In the genomic region with DNA sequence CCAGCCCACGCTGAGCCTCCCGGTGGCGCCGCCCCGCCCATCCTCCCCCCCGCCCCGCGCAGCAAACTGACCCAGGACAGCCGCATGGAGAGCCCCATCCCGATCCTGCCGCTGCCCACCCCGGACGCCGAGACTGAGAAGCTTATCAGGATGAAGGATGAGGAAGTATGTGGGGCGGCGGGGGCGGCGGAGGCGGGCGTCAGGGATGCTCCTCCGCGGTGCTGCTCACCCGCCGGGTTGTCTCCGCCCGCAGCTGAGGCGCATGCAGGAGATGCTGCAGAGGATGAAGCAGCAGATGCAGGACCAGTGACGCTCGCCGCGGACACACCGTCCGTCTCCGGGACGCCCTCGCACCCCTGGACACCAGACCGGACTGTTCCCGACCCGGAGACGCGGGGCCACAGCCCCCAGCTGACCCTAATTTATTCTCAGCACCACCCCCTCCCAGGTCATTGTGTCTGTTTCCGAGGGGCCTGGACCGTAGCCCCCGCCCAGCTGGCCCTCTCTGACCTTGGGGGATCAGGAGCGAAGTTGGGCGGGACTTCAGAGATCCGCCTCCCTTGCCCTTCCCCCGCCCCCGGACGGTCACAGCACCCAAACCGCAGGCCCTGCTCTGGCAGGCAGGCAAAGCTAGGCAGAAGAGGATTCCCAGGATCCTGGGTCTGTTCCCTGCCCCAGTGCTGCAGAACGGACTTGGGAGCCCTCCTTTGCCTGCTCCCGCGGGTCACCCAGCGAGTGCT, we compare ENCODE assay signal across 15 cellular contexts. TPM values are rescaled to one million over a fixed set of nuclear protein-coding genes. Genes with fewer than 3 reads are reported as not detected.
DNase-seq lines count a peak whose midpoint lies in the region; ATAC-seq and TF ChIP-seq lines count a peak whose summit lies in the region.
"Had no signal": no experiment of that assay in that cellular context is flagged by ENCODE, and none has a peak within 500 bp of the region (broad histone marks: within the 10 kb centered on the region; RNA-seq: fewer than 3 reads in every experiment).

No MANE protein-coding gene starts in this region.

- BruUV-seq in HCT116 (replicated peaks; lab: Mats Ljungman, UMichigan): no TSS peak

- no CpG with 5 or more reads among the region's 55 CpGs for WGBS in mesendoderm (ENCODE audit: extremely low coverage, insufficient coverage, low lambda C conversion rate)

- H3K79me2 ChIP-seq in HCT116 (ENCODE audit: insufficient read depth, low read length): no peaks in the 10 kb centered on the region
- no peaks in the 10 kb centered on the region for H3K79me2 ChIP-seq in mesendoderm (ENCODE audit: control insufficient read depth, insufficient read depth, low read length)

- POLR2A ChIA-PET in HCT116 (lab: Charles Lee): no interaction called here

- H2BK120ac ChIP-seq in mesendoderm (ENCODE audit: low read depth, low read length): no peak overlapping the region

- peaks cover 17 to 30% of the 10 kb centered on the region in 2 experiments for H3K4me1 ChIP-seq in HCT116 (ENCODE audit: control insufficient read depth in 1 of 2, insufficient read depth in 2 of 2, low read length in 2 of 2)
- peaks cover 9% of the 10 kb centered on the region for H3K4me1 ChIP-seq in mesendoderm (ENCODE audit: control insufficient read depth, low read depth, low read length)

- H3K56ac ChIP-seq in mesendoderm (ENCODE audit: low read length): no peak overlapping the region

- no peak overlapping the region for H3K18ac ChIP-seq in mesendoderm (ENCODE audit: low read length)

- no peak overlapping the region for H3K4ac ChIP-seq in mesendoderm (ENCODE audit: low read depth, low read length)

- no peak overlapping the region for H2BK5ac ChIP-seq in mesendoderm (ENCODE audit: low read length)

- DNase-seq in HCT116 (ENCODE audit: low read depth, low spot score): no peak
- DNase-seq in ecto neural progenitor cell (ENCODE audit: low spot score): peak; percentile 68
- DNase-seq in mesendoderm: no peak
- DNase-seq in sciatic nerve (ENCODE audit: low spot score): no peak
- DNase-seq in HK-2 (ENCODE audit: unreplicated experiment): no peak
- DNase-seq: activated CD8-positive, alpha-beta T cell treated with anti-CD3 and anti-CD28 coated beads, Interleukin-2, amount 10 ng/mL, durations not matched to agents 7 days and 5 days; colonic mucosa; DMS 273 treated with DMSO at 0.1 percent for 48 hours; left lung; naive B cell; NCI-H2227 treated with DMSO at 0.1 percent for 48 hours; testis had no signal

- ATAC-seq in HCT116: no peak
- no peak for ATAC-seq in sciatic nerve
- no peak for ATAC-seq in HG02759 (IDR thresholded peaks at IDR 0.05; ENCODE audit: unreplicated experiment)

- no peaks in the 10 kb centered on the region for H4K20me1 ChIP-seq in HCT116 (ENCODE audit: insufficient read depth)

- no peak for TF ChIP-seq CTCF in HCT116 (IDR thresholded peaks at IDR 0.05 in 2 of 3, conservative IDR thresholded peaks at IDR 0.05 in 1 of 3; ENCODE audit: borderline replicate concordance in 1 of 3, insufficient read depth in 1 of 3, low read depth in 2 of 3, low read length in 2 of 3)

- no peaks in the 10 kb centered on the region for H3K9me3 ChIP-seq in HCT116 (ENCODE audit: control insufficient read depth in 1 of 2, insufficient read depth in 1 of 2, low read depth in 1 of 2, low read length in 2 of 2)
- H3K9me3 ChIP-seq: ascending aorta, colonic mucosa, left lung, testis had no signal

- H2AK5ac ChIP-seq in mesendoderm (ENCODE audit: low read length): no peak overlapping the region

- H2AFZ ChIP-seq in HCT116 (ENCODE audit: low read depth, low read length, poor library complexity, severe bottlenecking): no peak overlapping the region

- H3K4me3 ChIP-seq in HCT116 (replicated peaks in 1 of 2; ENCODE audit: low read depth in 1 of 2, low read length in 2 of 2): no peak overlapping the region
- H3K4me3 ChIP-seq in mesendoderm (ENCODE audit: low read length): no peak overlapping the region
- H3K4me3 ChIP-seq: ascending aorta had no signal

- H3K27me3 ChIP-seq in HCT116 (ENCODE audit: insufficient read depth, low read length) (no peaks in the 10 kb centered on the region), mesendoderm (ENCODE audit: insufficient read depth, low read length, poor library complexity) (peaks cover 30% of the 10 kb centered on the region)
- H3K27me3 ChIP-seq: ascending aorta, testis had no signal

- intact Hi-C loops in HCT116 (cut with micrococcal nuclease): no loop called here
- intact Hi-C loops in sciatic nerve (cut with DNase I): no loop called here

- no peak for TF ChIP-seq RAD21 in HCT116 (IDR thresholded peaks at IDR 0.05; ENCODE audit: low read depth)

- no peak overlapping the region for H3K23ac ChIP-seq in mesendoderm (ENCODE audit: low read length)

- H3K36me3 ChIP-seq in HCT116 (ENCODE audit: control insufficient read depth in 1 of 2, insufficient read depth in 2 of 2, low read length in 2 of 2) (no peaks in the 10 kb centered on the region; a peak in 1 of 4 replicates), mesendoderm (ENCODE audit: control insufficient read depth, insufficient read depth, low read length) (no peaks in the 10 kb centered on the region)
- H3K36me3 ChIP-seq: colonic mucosa had no signal

- RAD21 ChIA-PET in HCT116 (lab: Charles Lee; ENCODE audit: low non-redundant PET in 1 of 2, low total read pairs in 2 of 2, uncharacterized antibody in 2 of 2, unreplicated experiment in 2 of 2): no interaction called here

- H3K9me2 ChIP-seq in HCT116 (ENCODE audit: insufficient read depth): no peaks in the 10 kb centered on the region

- peak overlapping the region; percentile 40; the same call in 1 of the 2 replicates for H3K27ac ChIP-seq in HCT116 (ENCODE audit: low read depth, low read length)
- H3K27ac ChIP-seq in mesendoderm (ENCODE audit: low read depth, low read length): no peak overlapping the region
- H3K27ac ChIP-seq: ascending aorta, colonic mucosa, left lung, testis had no signal

- H3K9ac ChIP-seq in HCT116 (ENCODE audit: low read length) (no peak overlapping the region), mesendoderm (ENCODE audit: low read length) (peak overlapping the region; percentile 45)

- H3K4me2 ChIP-seq in HCT116 (ENCODE audit: low read length) (peak overlapping the region; percentile 73), mesendoderm (ENCODE audit: low read length) (peak overlapping the region; percentile 17)

- CTCF ChIA-PET in HCT116 (lab: Charles Lee): no interaction called here

- TF ChIP-seq POLR2A in HCT116 (IDR thresholded peaks at IDR 0.05; ENCODE audit: borderline replicate concordance, extremely low read depth, insufficient read depth, insufficient read length): no peak

- no peak overlapping the region for H4K5ac ChIP-seq in mesendoderm (ENCODE audit: low read length)

- no peaks in the 10 kb centered on the region for H3K79me1 ChIP-seq in mesendoderm (ENCODE audit: low read length)

- no peak overlapping the region for H2BK15ac ChIP-seq in mesendoderm (replicated peaks; ENCODE audit: low read depth)

- no peak overlapping the region for H4K8ac ChIP-seq in mesendoderm (ENCODE audit: low read depth, low read length)

TF ChIP-seq in HCT116, 20 proteins besides CTCF, POLR2A, EP300 and RAD21 (continues in another document):
- no peak for TF ChIP-seq CBX3 (IDR thresholded peaks at IDR 0.05; ENCODE audit: low read depth)
- no peak for TF ChIP-seq EGR1 (IDR thresholded peaks at IDR 0.05; ENCODE audit: low read depth)
- TF ChIP-seq, protein P1, sequence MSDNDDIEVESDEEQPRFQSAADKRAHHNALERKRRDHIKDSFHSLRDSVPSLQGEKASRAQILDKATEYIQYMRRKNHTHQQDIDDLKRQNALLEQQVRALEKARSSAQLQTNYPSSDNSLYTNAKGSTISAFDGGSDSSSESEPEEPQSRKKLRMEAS (IDR thresholded peaks at IDR 0.05): no peak
- no peak for TF ChIP-seq POLR2AphosphoS5 (IDR thresholded peaks at IDR 0.05; ENCODE audit: low read depth, low read length)
- TF ChIP-seq ZFX (IDR thresholded peaks at IDR 0.05): no peak
- TF ChIP-seq ELF1 (IDR thresholded peaks at IDR 0.05; ENCODE audit: borderline replicate concordance, low read depth): no peak
- no peak for TF ChIP-seq FOSL1 (IDR thresholded peaks at IDR 0.05; ENCODE audit: low read depth)
- no peak for TF ChIP-seq ATF3 (IDR thresholded peaks at IDR 0.05)
- TF ChIP-seq, protein P2, sequence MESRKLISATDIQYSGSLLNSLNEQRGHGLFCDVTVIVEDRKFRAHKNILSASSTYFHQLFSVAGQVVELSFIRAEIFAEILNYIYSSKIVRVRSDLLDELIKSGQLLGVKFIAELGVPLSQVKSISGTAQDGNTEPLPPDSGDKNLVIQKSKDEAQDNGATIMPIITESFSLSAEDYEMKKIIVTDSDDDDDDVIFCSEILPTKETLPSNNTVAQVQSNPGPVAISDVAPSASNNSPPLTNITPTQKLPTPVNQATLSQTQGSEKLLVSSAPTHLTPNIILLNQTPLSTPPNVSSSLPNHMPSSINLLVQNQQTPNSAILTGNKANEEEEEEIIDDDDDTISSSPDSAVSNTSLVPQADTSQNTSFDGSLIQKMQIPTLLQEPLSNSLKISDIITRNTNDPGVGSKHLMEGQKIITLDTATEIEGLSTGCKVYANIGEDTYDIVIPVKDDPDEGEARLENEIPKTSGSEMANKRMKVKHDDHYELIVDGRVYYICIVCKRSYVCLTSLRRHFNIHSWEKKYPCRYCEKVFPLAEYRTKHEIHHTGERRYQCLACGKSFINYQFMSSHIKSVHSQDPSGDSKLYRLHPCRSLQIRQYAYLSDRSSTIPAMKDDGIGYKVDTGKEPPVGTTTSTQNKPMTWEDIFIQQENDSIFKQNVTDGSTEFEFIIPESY (IDR thresholded peaks at IDR 0.05; ENCODE audit: extremely low read depth, insufficient replicate concordance, low read length): no peak
- no peak for TF ChIP-seq ZNF274 (IDR thresholded peaks at IDR 0.05; ENCODE audit: low read depth, low read length)

RNA-seq across cellular contexts. Expression of gene GP1BB, which starts 1.0 kb away (rescaled TPM):
- total RNA-seq in HCT116 (2021; ENCODE audit: unreplicated experiment) (4.8 TPM), sciatic nerve (4.1 TPM)
- 2.5 and 2.7 TPM in 2 replicates for polyA plus RNA-seq in HCT116 (2012)
- polyA plus RNA-seq in mesendoderm (2013, experiment 1 of 2): 0.52 TPM
- 0.45 TPM for polyA plus RNA-seq in mesendoderm (2013, experiment 2 of 2)
- total RNA-seq: activated CD8-positive, alpha-beta T cell treated with anti-CD3 and anti-CD28 coated beads, Interleukin-2, amount 10 ng/mL, durations not matched to agents 7 days and 5 days had no signal

RNA-seq across cellular contexts. Expression of gene SEPTIN5, which starts 8.0 kb away (rescaled TPM):
- total RNA-seq in HCT116 (2021; ENCODE audit: unreplicated experiment) (9.0 TPM), sciatic nerve (22.5 TPM)
- 11.2 and 12.8 TPM in 2 replicates for polyA plus RNA-seq in HCT116 (2012)
- polyA plus RNA-seq in mesendoderm (2013, experiment 1 of 2): 6.2 TPM
- 5.7 TPM for polyA plus RNA-seq in mesendoderm (2013, experiment 2 of 2)

RNA-seq across cellular contexts. Expression of gene TBX1, which starts 38.2 kb away (rescaled TPM):
- total RNA-seq in HCT116 (2021; ENCODE audit: unreplicated experiment) (3.9 TPM), sciatic nerve (4.2 TPM)
- 0.68 and 0.69 TPM in 2 replicates for polyA plus RNA-seq in HCT116 (2012)
- 0.03 TPM for polyA plus RNA-seq in mesendoderm (2013, experiment 1 of 2)
- 0.10 TPM for polyA plus RNA-seq in mesendoderm (2013, experiment 2 of 2)
- total RNA-seq: ascending aorta, epithelial cell of proximal tubule had no signal
